ENCODE assay signal across 21 cellular contexts in the genomic region with DNA sequence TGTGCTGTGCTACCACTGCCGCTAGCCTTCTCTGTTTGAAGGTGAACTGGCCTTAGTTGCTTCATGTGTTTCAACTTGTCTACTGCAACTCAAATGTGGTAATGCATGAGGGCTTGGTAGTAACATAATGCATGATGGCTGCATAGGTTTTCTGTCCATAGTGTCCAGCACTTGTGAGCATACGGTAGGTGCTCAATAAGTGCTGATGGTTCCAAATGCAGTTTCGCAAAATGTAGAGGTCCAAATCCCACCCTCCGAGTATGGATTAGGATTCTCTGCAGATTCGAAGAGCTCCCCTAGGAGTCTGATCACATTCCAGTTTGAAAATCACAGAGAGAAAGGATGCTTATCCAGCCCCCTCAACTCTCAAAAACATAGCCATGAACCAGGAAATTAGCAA.
A peak's percentile ranks its signal among the peaks of the same experiment; 100 is the strongest.
DNase-seq lines count a peak whose midpoint lies in the region; ATAC-seq, FAIRE-seq and TF ChIP-seq lines count a peak whose summit lies in the region.
"Had no signal": no experiment of that assay in that cellular context is flagged by ENCODE, and none has a peak within 500 bp of the region (broad histone marks: within the 10 kb centered on the region; RNA-seq: fewer than 3 reads in every experiment).

No MANE protein-coding gene starts in this region.

- no peaks in the 10 kb centered on the region for H3K79me2 ChIP-seq in K562 (ENCODE audit: control insufficient read depth, insufficient read depth, low read length)

- CTCF ChIA-PET in HEK293 (lab: Yijun Ruan, JAX): interaction anchor here (1.1 to 1.5 kb wide), 2 partner anchors 9 to 17 kb away, joined by 3 to 4 read pairs; no protein-coding TSS in a partner anchor
- CTCF ChIA-PET in K562 (lab: Yijun Ruan, JAX; ENCODE audit: low intra/inter-chr PET ratio): no interaction called here

- H3K27me3 ChIP-seq in K562 (ENCODE audit: control insufficient read depth in 2 of 2, insufficient read depth in 2 of 2, low read length in 2 of 2) (no peaks in the 10 kb centered on the region), spleen (replicated peaks in 1 of 7) (no peaks in the 10 kb centered on the region), adrenal gland (no peaks in the 10 kb centered on the region)

- no peak for TF ChIP-seq EP300 in K562 (IDR thresholded peaks at IDR 0.05; ENCODE audit: low read length)

- no peak for FAIRE-seq in K562 (lab: Jason Lieb, UNC)
- FAIRE-seq: GM12891 had no signal

- 68% methylated on average over 5 of the region's 5 CpGs for WGBS in K562 (ENCODE audit: insufficient coverage, low coverage, missing lambda C conversion rate)
- 86 to 99% (median 88%) methylated on average over 5 of the region's 5 CpGs for WGBS in spleen, 5 donors
- WGBS in adrenal gland, 4 donors: 78 to 88% (median 85%) methylated on average over 5 of the region's 5 CpGs

- H3K27me3 Mint-ChIP-seq in chondrocyte (ENCODE audit: low read depth): no peaks in the 10 kb centered on the region
- H3K27me3 Mint-ChIP-seq: CD4-positive, CD25-positive, alpha-beta regulatory T cell; CD8-positive, alpha-beta memory T cell had no signal

- no peaks in the 10 kb centered on the region for H3K9me1 ChIP-seq in K562 (ENCODE audit: control insufficient read depth, insufficient read depth, low read length)

- TF ChIP-seq POLR2A in K562 (conservative IDR thresholded peaks at IDR 0.05) (no peak), spleen (IDR thresholded peaks at IDR 0.05) (no peak), adrenal gland (IDR thresholded peaks at IDR 0.05) (no peak)

- BruUV-seq in K562 (replicated peaks; lab: Mats Ljungman, UMichigan): no TSS peak

- no peaks in the 10 kb centered on the region for H3K36me3 Mint-ChIP-seq in chondrocyte (ENCODE audit: low read depth)
- H3K36me3 Mint-ChIP-seq: CD4-positive, CD25-positive, alpha-beta regulatory T cell; CD8-positive, alpha-beta memory T cell had no signal

- H3K4me3 ChIP-seq in HEK293 (ENCODE audit: low read depth, low read length) (no peak overlapping the region), K562 (no peak overlapping the region), spleen (no peak overlapping the region), adrenal gland (no peak overlapping the region)
- H3K4me3 ChIP-seq: GM23338 had no signal

- TF ChIP-seq RAD21 in K562 (CRISPR knock-in tag; conservative IDR thresholded peaks at IDR 0.05 in 1 of 2, IDR thresholded peaks at IDR 0.05 in 1 of 2): no peak

- DNase-seq in cardiac septum (ENCODE audit: low spot score) (peak; percentile 12), Right ventricle myocardium superior (no peak), K562 (ENCODE audit: extremely low read depth in 1 of 4, low spot score in 3 of 4) (no peak), spleen (peak; percentile 14), chondrocyte (ENCODE audit: low spot score) (no peak), adrenal gland (no peak)
- DNase-seq: 8988T; C1 segment of cervical spinal cord; CD4-positive, CD25-positive, alpha-beta regulatory T cell; CD8-positive, alpha-beta memory T cell; COR-L47; DMS 273 treated with DMSO at 0.1 percent for 48 hours; DMS53; DND-41; EL; H7 had no signal

- H3K4me1 ChIP-seq in HEK293 (ENCODE audit: control insufficient read depth, insufficient read depth, low read length) (no peaks in the 10 kb centered on the region), K562 (replicated peaks in 1 of 2; ENCODE audit: control insufficient read depth in 2 of 2, insufficient read depth in 2 of 2, low read length in 2 of 2) (peaks cover 6 to 13% of the 10 kb centered on the region in 2 experiments; a peak in 2 of 5 replicates), spleen (peaks cover 0 to 28% (median 26%) of the 10 kb centered on the region in 6 donors), adrenal gland (replicated peaks in 1 of 2) (no peaks in the 10 kb centered on the region)

- in situ Hi-C loops in K562 (cut with MboI): no loop called here

- ATAC-seq in Right ventricle myocardium superior (ENCODE audit: poor library complexity): no peak
- ATAC-seq in K562: no peak
- ATAC-seq in GM18909 (IDR thresholded peaks at IDR 0.05; ENCODE audit: poor library complexity, unreplicated experiment): no peak
- ATAC-seq: GM23338, HCT116 had no signal

- peaks cover 24% of the 10 kb centered on the region for H3K4me1 Mint-ChIP-seq in chondrocyte (ENCODE audit: low read depth)

- H3K36me3 ChIP-seq in HEK293 (ENCODE audit: control insufficient read depth in 2 of 2, insufficient read depth in 1 of 2, low read length in 2 of 2) (no peaks in the 10 kb centered on the region), K562 (ENCODE audit: control insufficient read depth, insufficient read depth, low read length) (no peaks in the 10 kb centered on the region), spleen (no peaks in the 10 kb centered on the region), adrenal gland (replicated peaks in 1 of 2) (no peaks in the 10 kb centered on the region)

- POLR2A ChIA-PET in HEK293 (lab: Yijun Ruan, JAX) (no interaction called here), K562 (lab: Yijun Ruan, JAX) (interaction anchor here (0.7 to 1.0 kb wide), 2 partner anchors 75 to 106 kb away, joined by 4 read pairs; no protein-coding TSS in a partner anchor)

- no peak overlapping the region for H3K9ac ChIP-seq in K562 (ENCODE audit: insufficient read depth in 1 of 2, low read depth in 2 of 2, low read length in 2 of 2)

- no peak for TF ChIP-seq CTCF in HEK293 (tag by site-specific recombination; IDR thresholded peaks at IDR 0.05)
- no peak for TF ChIP-seq CTCF in K562 (IDR thresholded peaks at IDR 0.05 in 2 of 3, conservative IDR thresholded peaks at IDR 0.05 in 1 of 3; ENCODE audit: insufficient read depth in 2 of 3, low read depth in 1 of 3, low read length in 3 of 3)
- no peak for TF ChIP-seq CTCF in spleen (IDR thresholded peaks at IDR 0.05 in 8 of 11, conservative IDR thresholded peaks at IDR 0.05 in 3 of 11)
- TF ChIP-seq CTCF in chondrocyte (IDR thresholded peaks at IDR 0.05): no peak
- no peak for TF ChIP-seq CTCF in adrenal gland (IDR thresholded peaks at IDR 0.05)

- peaks cover 6% of the 10 kb centered on the region for H3K9me3 Mint-ChIP-seq in chondrocyte (ENCODE audit: low read depth)
- H3K9me3 Mint-ChIP-seq: CD4-positive, CD25-positive, alpha-beta regulatory T cell; CD8-positive, alpha-beta memory T cell had no signal

- intact Hi-C loops in cardiac septum (cut with DNase I): no loop called here
- intact Hi-C loops in Right ventricle myocardium superior (cut with DNase I): no loop called here
- intact Hi-C loops in K562 (cut with micrococcal nuclease): no loop called here
- intact Hi-C loops in spleen (cut with DNase I; ENCODE audit: low total_unique reads): no loop called here
- intact Hi-C loops in adrenal gland (cut with DNase I): no loop called here

- H3K27ac Mint-ChIP-seq in chondrocyte (ENCODE audit: unreplicated experiment): no peak overlapping the region
- H3K27ac Mint-ChIP-seq: CD4-positive, CD25-positive, alpha-beta regulatory T cell; GM23338 had no signal

- H3K27ac ChIP-seq in HEK293 (ENCODE audit: extremely low read depth, low read depth, low read length) (no peak overlapping the region), K562 (ENCODE audit: extremely low read depth, low read depth, low read length) (no peak overlapping the region), spleen (no peak overlapping the region), adrenal gland (no peak overlapping the region)

- no peak overlapping the region for H3K4me3 Mint-ChIP-seq in chondrocyte (ENCODE audit: unreplicated experiment)
- H3K4me3 Mint-ChIP-seq: CD4-positive, CD25-positive, alpha-beta regulatory T cell; CD8-positive, alpha-beta memory T cell; GM23338 had no signal

- H3K9me3 ChIP-seq in HEK293 (ENCODE audit: control insufficient read depth, insufficient read depth, low read depth, low read length) (no peaks in the 10 kb centered on the region), K562 (replicated peaks; ENCODE audit: control insufficient read depth, insufficient read depth, low read depth, low read length) (no peaks in the 10 kb centered on the region), spleen (peaks cover 0 to 5% (median 0%) of the 10 kb centered on the region in 8 donors), adrenal gland (replicated peaks in 1 of 3) (no peaks in the 10 kb centered on the region)

- no peak overlapping the region for H3K4me2 ChIP-seq in K562 (ENCODE audit: insufficient read depth, low read length)
- H3K4me2 ChIP-seq: GM23338 had no signal

- H2AFZ ChIP-seq in K562 (ENCODE audit: low read depth, low read length): peak overlapping the region; percentile 40; the same call in 1 of the 2 replicates
- H2AFZ ChIP-seq: GM23338 had no signal

- no peaks in the 10 kb centered on the region for H4K20me1 ChIP-seq in K562 (replicated peaks; ENCODE audit: control insufficient read depth, insufficient read depth, low read length)

TF ChIP-seq in HEK293, 187 proteins besides CTCF, POLR2A, EP300 and RAD21:
- TF ChIP-seq ZNF664 (tag by site-specific recombination; IDR thresholded peaks at IDR 0.05) (0 out of 2 replicates have a peak, but pooled peaks have one; percentile 37), KLF10 (tag by site-specific recombination; IDR thresholded peaks at IDR 0.05) (no peak), BCL11B (tag by site-specific recombination; IDR thresholded peaks at IDR 0.05; ENCODE audit: low read depth) (no peak), ZNF530 (tag by site-specific recombination; IDR thresholded peaks at IDR 0.05; ENCODE audit: low read depth) (no peak)

TF ChIP-seq in K562, 482 proteins besides CTCF, POLR2A, EP300 and RAD21 (continues in another document):
- no peak for TF ChIP-seq DACH1 (IDR thresholded peaks at IDR 0.05; ENCODE audit: partially characterized antibody)
- TF ChIP-seq NR2C2 (CRISPR knock-in tag; IDR thresholded peaks at IDR 0.05): no peak
- TF ChIP-seq NR2C2 (tag; IDR thresholded peaks at IDR 0.05): no peak
- TF ChIP-seq ZKSCAN8 (CRISPR knock-in tag; IDR thresholded peaks at IDR 0.05): peak; percentile 70; the same call in 1 of the 2 replicates
- no peak for TF ChIP-seq DNMT1 (IDR thresholded peaks at IDR 0.05)
- TF ChIP-seq, protein P1, sequence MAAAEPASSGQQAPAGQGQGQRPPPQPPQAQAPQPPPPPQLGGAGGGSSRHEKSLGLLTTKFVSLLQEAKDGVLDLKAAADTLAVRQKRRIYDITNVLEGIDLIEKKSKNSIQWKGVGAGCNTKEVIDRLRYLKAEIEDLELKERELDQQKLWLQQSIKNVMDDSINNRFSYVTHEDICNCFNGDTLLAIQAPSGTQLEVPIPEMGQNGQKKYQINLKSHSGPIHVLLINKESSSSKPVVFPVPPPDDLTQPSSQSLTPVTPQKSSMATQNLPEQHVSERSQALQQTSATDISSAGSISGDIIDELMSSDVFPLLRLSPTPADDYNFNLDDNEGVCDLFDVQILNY (CRISPR knock-in tag; IDR thresholded peaks at IDR 0.05): no peak
- TF ChIP-seq ZNF212 (CRISPR knock-in tag; IDR thresholded peaks at IDR 0.05): no peak
- TF ChIP-seq MTF1 (CRISPR knock-in tag; IDR thresholded peaks at IDR 0.05; ENCODE audit: borderline replicate concordance): no peak
- TF ChIP-seq LEF1 (IDR thresholded peaks at IDR 0.05): no peak
- no peak for TF ChIP-seq IRF2 (CRISPR knock-in tag; IDR thresholded peaks at IDR 0.05)
- 0 out of 2 replicates have a peak, but pooled peaks have one; percentile 12 for TF ChIP-seq BCOR (IDR thresholded peaks at IDR 0.05)
- no peak for TF ChIP-seq HNRNPLL (IDR thresholded peaks at IDR 0.05; ENCODE audit: low read depth, low read length, poor library complexity, severe bottlenecking)

Comparison
In these comparisons a context has a peak if more than half of its experiments do, and no peak if none do; other contexts are left out.
1. DNase-seq: peak in cardiac septum (single experiment) and spleen (single experiment); none in Right ventricle myocardium superior (single experiment), K562 (0 of 4), chondrocyte (single experiment) and adrenal gland (0 of 7).